ENCODE assay signal across 14 cellular contexts in genomic region chr6:170438861-170439260, GRCh38.
A peak's percentile ranks its signal among the peaks of the same experiment; 100 is the strongest.
DNase-seq lines count a peak whose midpoint lies in the region; ATAC-seq and TF ChIP-seq lines count a peak whose summit lies in the region.
"Had no signal": no experiment of that assay in that cellular context is flagged by ENCODE, and none has a peak within 500 bp of the region (broad histone marks: within the 10 kb centered on the region; RNA-seq: fewer than 3 reads in every experiment).

No MANE protein-coding gene starts in this region.

- peak overlapping the region; percentile 14 for H3K27ac Mint-ChIP-seq in memory B cell
- H3K27ac Mint-ChIP-seq: activated T-cell treated with anti-CD3 and anti-CD28 coated beads, Interleukin-2, amount 50 U/mL, for 72 hours had no signal

- H3K36me3 ChIP-seq in brain microvascular endothelial cell (replicated peaks) (no peaks in the 10 kb centered on the region), skeletal muscle tissue (ENCODE audit: control insufficient read depth in 3 of 3, insufficient read depth in 3 of 3, low read length in 3 of 3) (no peaks in the 10 kb centered on the region)

- H3K9ac ChIP-seq in skeletal muscle tissue (ENCODE audit: low read depth in 1 of 3, low read length in 3 of 3), result peak overlapping the region; percentile 2 to 74 (median 27)

- H3K27me3 ChIP-seq in brain microvascular endothelial cell (replicated peaks), result no peaks in the 10 kb centered on the region
- H3K27me3 ChIP-seq in skeletal muscle tissue (ENCODE audit: control insufficient read depth in 3 of 3, insufficient read depth in 3 of 3, low read length in 3 of 3), result no peaks in the 10 kb centered on the region

- peaks cover 2% of the 10 kb centered on the region for H3K36me3 Mint-ChIP-seq in memory B cell

- H3K9me3 ChIP-seq in skeletal muscle tissue (ENCODE audit: control insufficient read depth in 3 of 3, low read length in 3 of 3), result peaks cover 0 to 4% (median 0%) of the 10 kb centered on the region in 3 donors

- ATAC-seq in memory B cell (ENCODE audit: low read depth) (no peak), GM21367 (IDR thresholded peaks at IDR 0.05; ENCODE audit: unreplicated experiment) (no peak)
- ATAC-seq in activated CD4-positive, CD25-positive, alpha-beta regulatory T cell treated with anti-CD3 and anti-CD28 coated beads, Interleukin-2, amount 50 U/mL, for 24 hours, result no peak

- H3K27me3 Mint-ChIP-seq in memory B cell, result peaks cover 10% of the 10 kb centered on the region
- H3K27me3 Mint-ChIP-seq: progenitor cell of endocrine pancreas had no signal

- no peak overlapping the region for H3K4me3 Mint-ChIP-seq in memory B cell

- no peaks in the 10 kb centered on the region for H3K4me1 Mint-ChIP-seq in memory B cell

- in situ Hi-C loops in brain microvascular endothelial cell (cut with HindIII; ENCODE audit: low pct_ligation_motif_present, low sequenced_read_pairs), result no loop called here

- peaks cover 36 to 44% (median 41%) of the 10 kb centered on the region in 3 donors for H3K4me1 ChIP-seq in skeletal muscle tissue (ENCODE audit: control insufficient read depth in 3 of 3, insufficient read depth in 3 of 3, low read length in 3 of 3)

- peaks cover 5% of the 10 kb centered on the region for H3K9me3 Mint-ChIP-seq in memory B cell

- H3K4me3 ChIP-seq in brain microvascular endothelial cell (ENCODE audit: low read depth, low read length) (no peak overlapping the region), skeletal muscle tissue (ENCODE audit: low read length in 3 of 3) (peak overlapping the region in 2 of 3 donors; percentile 23 to 35)

- no peak for TF ChIP-seq CTCF in brain microvascular endothelial cell (IDR thresholded peaks at IDR 0.05; ENCODE audit: low read depth, low read length, missing control alignments)

- peak overlapping the region; percentile 0 for H3K27ac ChIP-seq in brain microvascular endothelial cell
- H3K27ac ChIP-seq in skeletal muscle tissue (ENCODE audit: low read depth, low read length), result peak overlapping the region; percentile 81
- H3K27ac ChIP-seq: 22Rv1 had no signal

- peak; percentile 47 for DNase-seq in NCI-H82 (lab: John Stamatoyannopoulos, UW)
- no peak for DNase-seq in NCI-H82 treated with DMSO at 0.1 percent for 48 hours (lab: John Stamatoyannopoulos, UW; ENCODE audit: unreplicated experiment)
- no peak for DNase-seq in brain microvascular endothelial cell
- DNase-seq in memory B cell (ENCODE audit: low spot score in 2 of 2), result no peak
- no peak for DNase-seq in stimulated activated naive CD4-positive, alpha-beta T cell (lab: John Stamatoyannopoulos, UW)
- DNase-seq: cortex of kidney; naive thymus-derived CD8-positive, alpha-beta T cell; T-helper 9 cell had no signal
